In the genomic region with DNA sequence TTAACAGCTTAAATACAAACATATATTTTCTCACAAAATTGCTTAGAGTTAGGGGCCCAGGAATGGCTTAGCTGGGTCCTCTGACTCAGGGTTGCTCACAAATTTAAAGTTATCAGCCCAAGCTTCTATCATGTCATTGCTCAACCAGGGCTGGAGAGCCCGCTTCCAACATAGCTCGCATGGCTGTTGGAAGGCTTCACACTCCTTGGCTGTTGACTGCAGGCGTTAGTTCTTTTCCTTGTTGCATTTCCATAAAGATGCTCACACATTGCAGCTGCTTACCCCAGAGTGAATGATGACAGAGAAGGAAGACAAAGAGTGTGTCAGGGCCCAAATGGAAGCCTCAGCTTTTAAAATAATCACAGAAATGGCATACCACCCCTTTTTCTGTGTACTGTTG, we compare ENCODE assay signal across 20 cellular contexts.
"Had no signal": no experiment of that assay in that cellular context is flagged by ENCODE, and none has a peak within 500 bp of the region (broad histone marks: within the 10 kb centered on the region; RNA-seq: fewer than 3 reads in every experiment).

No MANE protein-coding gene starts in this region.

- H3K4me2 ChIP-seq: smooth muscle cell had no signal

- H3K27me3 ChIP-seq: heart left ventricle, pancreas, sigmoid colon, tibial artery, upper lobe of left lung, uterus had no signal

- H3K4me1 Mint-ChIP-seq: natural killer cell had no signal

- H3K27ac ChIP-seq: coronary artery, heart left ventricle, pancreas, sigmoid colon, tibial artery, upper lobe of left lung, uterus had no signal

- H3K27ac Mint-ChIP-seq: endodermal cell, natural killer cell, progenitor cell of endocrine pancreas had no signal

- H3K9me3 Mint-ChIP-seq: endodermal cell, neural crest cell had no signal

- H3K4me3 ChIP-seq: coronary artery, heart left ventricle, mucosa of descending colon, pancreas, sigmoid colon, smooth muscle cell, tibial artery, upper lobe of left lung, uterus had no signal

- H3K36me3 Mint-ChIP-seq: natural killer cell had no signal

- H3K4me1 ChIP-seq: heart left ventricle, pancreas, sigmoid colon, upper lobe of left lung, uterus had no signal

- ATAC-seq: heart left ventricle, left colon, mucosa of descending colon, natural killer cell, pancreas had no signal

- H3K36me3 ChIP-seq: heart left ventricle, pancreas, sigmoid colon, tibial artery, upper lobe of left lung, uterus had no signal

- H3K9me3 ChIP-seq: heart left ventricle, mucosa of descending colon, pancreas, sigmoid colon, tibial artery, upper lobe of left lung, uterus had no signal

- DNase-seq: effector CD4-positive, alpha-beta T cell; endodermal cell; erythroblast; foreskin melanocyte; heart left ventricle; left colon; mucosa of descending colon; natural killer cell; occipital lobe; pancreas; sigmoid colon; stimulated activated CD4-positive, alpha-beta T cell treated with anti-CD3 and anti-CD28 coated beads, Interleukin-2, amount 100 ng/mL, for 48 hours; stimulated activated naive CD4-positive, alpha-beta T cell treated with Interleukin-2 at 50 U/mL for 16 hours; tibial artery; upper lobe of left lung; uterus had no signal

- H3K4me3 Mint-ChIP-seq: endodermal cell, natural killer cell, neural crest cell had no signal
